Comparison of ENCODE assay signal across 18 cellular contexts in the genomic region with DNA sequence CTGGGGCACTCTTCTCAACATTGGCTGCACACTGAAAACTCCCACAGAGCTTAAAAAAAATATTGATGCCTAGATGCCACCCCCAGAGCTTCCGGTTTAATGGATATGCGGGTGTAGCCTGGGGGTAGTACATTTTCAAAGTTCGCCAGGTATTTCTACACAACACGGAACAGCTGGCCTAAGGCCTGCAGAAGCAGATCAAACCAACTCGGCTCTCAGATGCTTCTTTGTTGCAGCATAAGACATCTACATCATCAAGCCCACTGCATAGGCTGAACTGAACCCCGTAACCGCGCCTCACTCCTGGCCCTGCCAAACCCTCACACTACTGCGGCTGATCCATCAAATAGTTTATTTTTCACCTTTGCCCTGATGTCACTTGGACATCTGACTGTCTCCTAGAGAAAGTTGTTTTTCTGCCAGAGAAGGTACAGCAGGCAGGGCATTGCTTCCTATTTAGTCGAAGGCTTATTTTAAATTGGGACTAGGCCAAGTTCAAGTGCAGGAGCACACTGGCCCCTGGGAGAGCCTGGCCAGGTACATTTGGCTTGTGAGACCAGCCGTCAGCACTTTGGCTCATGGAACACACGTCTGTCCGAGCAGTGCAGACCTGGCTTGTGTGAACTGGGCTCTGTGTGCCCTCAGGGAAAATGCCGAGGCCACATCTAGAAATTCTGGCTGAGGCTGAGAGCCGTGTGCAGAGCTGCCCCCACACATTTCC.
DNase-seq lines count a peak whose midpoint lies in the region; ATAC-seq, FAIRE-seq and TF ChIP-seq lines count a peak whose summit lies in the region.
"Had no signal": no experiment of that assay in that cellular context is flagged by ENCODE, and none has a peak within 500 bp of the region (broad histone marks: within the 10 kb centered on the region; RNA-seq: fewer than 3 reads in every experiment).

No MANE protein-coding gene starts in this region.

- TF ChIP-seq RAD21 in A549 (conservative IDR thresholded peaks at IDR 0.05 in 1 of 2, IDR thresholded peaks at IDR 0.05 in 1 of 2): peak in 1 of 2 experiments; percentile 48; a peak in 1 of 5 replicates

- H3K14ac ChIP-seq in trophoblast cell (ENCODE audit: low read length): no peak overlapping the region

- no peak for TF ChIP-seq CTCF in A549 (IDR thresholded peaks at IDR 0.05)
- TF ChIP-seq CTCF in RWPE2 (IDR thresholded peaks at IDR 0.05; ENCODE audit: poor library complexity, severe bottlenecking): no peak
- no peak for TF ChIP-seq CTCF in left ventricle myocardium inferior (IDR thresholded peaks at IDR 0.05; ENCODE audit: borderline replicate concordance)

- intact Hi-C loops in left ventricle myocardium inferior (cut with micrococcal nuclease): no loop called here

- FAIRE-seq in A549 (lab: Jason Lieb, UNC) (peak; percentile 79), GM12891 (lab: Jason Lieb, UNC) (no peak)
- FAIRE-seq: endometrium, kidney had no signal

- H3K23ac ChIP-seq in trophoblast cell (ENCODE audit: low read length): no peak overlapping the region

- no peak overlapping the region for H4K12ac ChIP-seq in trophoblast cell (ENCODE audit: low read depth, low read length)

- POLR2A ChIA-PET in A549 (lab: Yijun Ruan, JAX): interaction anchor here (0.5 to 3.2 kb wide), 7 partner anchors 10 to 174 kb away, joined by 4 to 38 read pairs (median 8); a partner anchor contains a TSS

- TF ChIP-seq POLR2A in A549 (IDR thresholded peaks at IDR 0.05; ENCODE audit: low read length): no peak
- no peak for TF ChIP-seq POLR2A in GM12891 (IDR thresholded peaks at IDR 0.05; ENCODE audit: low read depth, low read length)

- H4K91ac ChIP-seq in trophoblast cell (ENCODE audit: low read depth, low read length): no peak overlapping the region

- no peaks in the 10 kb centered on the region for H3K27me3 ChIP-seq in RWPE2 (ENCODE audit: insufficient read depth, poor library complexity, severe bottlenecking)
- no peaks in the 10 kb centered on the region for H3K27me3 ChIP-seq in left ventricle myocardium inferior (ENCODE audit: low read depth)
- no peaks in the 10 kb centered on the region for H3K27me3 ChIP-seq in trophoblast cell (ENCODE audit: insufficient read depth, low read length)
- no peaks in the 10 kb centered on the region for H3K27me3 ChIP-seq in SJCRH30

- 7% methylated on average over 15 of the region's 15 CpGs for WGBS in A549 (ENCODE audit: missing lambda C conversion rate)
- WGBS in trophoblast cell (ENCODE audit: extremely low coverage, insufficient coverage, insufficient read length): no CpG with 5 or more reads among the region's 15 CpGs

- H2BK12ac ChIP-seq in trophoblast cell (ENCODE audit: low read length): no peak overlapping the region

- no peaks in the 10 kb centered on the region for H3K79me2 ChIP-seq in trophoblast cell (ENCODE audit: control insufficient read depth, insufficient read depth, low read length, poor library complexity)

- peak in 1 of 2 experiments; percentile 80 for DNase-seq in A549 (ENCODE audit: low read depth in 1 of 2, low spot score in 1 of 2)
- DNase-seq in RWPE2 (ENCODE audit: low spot score): no peak
- DNase-seq in left ventricle myocardium inferior: no peak
- peak; percentile 83 to 95 for DNase-seq in trophoblast cell
- no peak for DNase-seq in SJCRH30
- no peak for DNase-seq in GM12891 (ENCODE audit: insufficient read length, low spot score)
- DNase-seq: activated CD4-positive, alpha-beta T cell treated with anti-CD3 and anti-CD28 coated beads for 48 hours; activated naive CD8-positive, alpha-beta T cell treated with anti-CD3 and anti-CD28 coated beads, Interleukin-2, amount 10 ng/mL, durations not matched to agents 7 days and 5 days; cortex of kidney; kidney; NCI-H1417; NCI-H2107; stimulated activated CD4-positive, alpha-beta T cell treated with anti-CD3 and anti-CD28 coated beads, Interleukin-4, amount 100 ng/mL, for 1 hour; T-cell had no signal

- no peak overlapping the region for H4K8ac ChIP-seq in trophoblast cell (ENCODE audit: low read depth, low read length)

- H2AFZ ChIP-seq in trophoblast cell (ENCODE audit: insufficient read depth, low read length, poor library complexity): no peak overlapping the region

- H3K4me3 ChIP-seq in A549: no peak overlapping the region
- no peak overlapping the region for H3K4me3 ChIP-seq in RWPE2 (ENCODE audit: severe bottlenecking)
- H3K4me3 ChIP-seq in left ventricle myocardium inferior: no peak overlapping the region
- no peak overlapping the region for H3K4me3 ChIP-seq in trophoblast cell (ENCODE audit: low read depth, low read length)
- no peak overlapping the region for H3K4me3 ChIP-seq in SJCRH30
- H3K4me3 ChIP-seq: smooth muscle cell had no signal

- H3K4me2 ChIP-seq in A549: peak overlapping the region; percentile 63
- no peak overlapping the region for H3K4me2 ChIP-seq in trophoblast cell (ENCODE audit: low read length)
- H3K4me2 ChIP-seq: smooth muscle cell had no signal

- no peak overlapping the region for H2BK5ac ChIP-seq in trophoblast cell (ENCODE audit: low read depth, low read length, poor library complexity)

- CTCF ChIA-PET in A549 (lab: Yijun Ruan, JAX): interaction anchor here (0.7 to 4.6 kb wide), 8 partner anchors 10 to 127 kb away, joined by 3 to 74 read pairs (median 4); a partner anchor contains a TSS

- TF ChIP-seq EP300 in A549 (IDR thresholded peaks at IDR 0.05): peak; percentile 85 to 89

- H2AK5ac ChIP-seq in trophoblast cell (ENCODE audit: low read length): no peak overlapping the region

- H3K36me3 ChIP-seq in RWPE2 (ENCODE audit: low read depth): no peaks in the 10 kb centered on the region
- H3K36me3 ChIP-seq in left ventricle myocardium inferior: no peaks in the 10 kb centered on the region
- H3K36me3 ChIP-seq in trophoblast cell (ENCODE audit: control insufficient read depth in 1 of 2, insufficient read depth in 2 of 2, low read length in 2 of 2): no peaks in the 10 kb centered on the region
- no peaks in the 10 kb centered on the region for H3K36me3 ChIP-seq in SJCRH30

- peaks cover 33% of the 10 kb centered on the region for H3K4me1 ChIP-seq in A549
- peaks cover 12% of the 10 kb centered on the region for H3K4me1 ChIP-seq in RWPE2 (ENCODE audit: insufficient read depth, poor library complexity, severe bottlenecking)
- H3K4me1 ChIP-seq in left ventricle myocardium inferior: peaks cover 42% of the 10 kb centered on the region
- peaks cover 4 to 6% of the 10 kb centered on the region in 2 experiments for H3K4me1 ChIP-seq in trophoblast cell (ENCODE audit: control insufficient read depth in 1 of 2, insufficient read depth in 2 of 2, low read length in 2 of 2)
- H3K4me1 ChIP-seq in SJCRH30: no peaks in the 10 kb centered on the region

- no peak overlapping the region for H2BK120ac ChIP-seq in trophoblast cell (ENCODE audit: insufficient read depth, low read length, poor library complexity)

- no peaks in the 10 kb centered on the region for H3K79me1 ChIP-seq in trophoblast cell (ENCODE audit: low read length)

- ATAC-seq in A549 (peak; percentile 83 to 86), RWPE2 (ENCODE audit: low read depth) (peak; percentile 55), HG02938 (IDR thresholded peaks at IDR 0.05; ENCODE audit: unreplicated experiment) (no peak), HG03460 (IDR thresholded peaks at IDR 0.05; ENCODE audit: unreplicated experiment) (no peak)
- ATAC-seq: T-cell had no signal

- H3K4ac ChIP-seq in trophoblast cell (ENCODE audit: low read depth, low read length): no peak overlapping the region

- H3K9me3 ChIP-seq in A549 (no peaks in the 10 kb centered on the region), RWPE2 (ENCODE audit: severe bottlenecking) (no peaks in the 10 kb centered on the region), left ventricle myocardium inferior (replicated peaks) (no peaks in the 10 kb centered on the region), trophoblast cell (ENCODE audit: insufficient read depth, low read depth, low read length) (no peaks in the 10 kb centered on the region), SJCRH30 (replicated peaks) (no peaks in the 10 kb centered on the region)

- H3K18ac ChIP-seq in trophoblast cell (ENCODE audit: low read length): no peak overlapping the region

- H3K27ac ChIP-seq in A549: peak overlapping the region; percentile 95 to 96
- peak overlapping the region; percentile 81 for H3K27ac ChIP-seq in RWPE2 (ENCODE audit: poor library complexity, severe bottlenecking)
- peak overlapping the region; percentile 53 for H3K27ac ChIP-seq in left ventricle myocardium inferior (replicated peaks)
- H3K27ac ChIP-seq in trophoblast cell (ENCODE audit: low read depth, low read length): no peak overlapping the region
- H3K27ac ChIP-seq in SJCRH30: no peak overlapping the region

- H3K9ac ChIP-seq in trophoblast cell (ENCODE audit: low read length): no peak overlapping the region

TF ChIP-seq in A549, 52 proteins besides CTCF, POLR2A, EP300 and RAD21 (continues in another document):
- no peak for TF ChIP-seq SREBF2 (IDR thresholded peaks at IDR 0.05)
- no peak for TF ChIP-seq CBX2 (IDR thresholded peaks at IDR 0.05; ENCODE audit: borderline replicate concordance, low read depth)
- TF ChIP-seq JUN (IDR thresholded peaks at IDR 0.05): peak; percentile 69 to 83; a peak in 3 of 5 replicates
- no peak for TF ChIP-seq MAZ (IDR thresholded peaks at IDR 0.05; ENCODE audit: borderline replicate concordance, low read depth, low read length)
- peak; percentile 30; the same call in 1 of the 2 replicates for TF ChIP-seq FOSB (CRISPR knock-in tag; IDR thresholded peaks at IDR 0.05)
- TF ChIP-seq, protein P1, sequence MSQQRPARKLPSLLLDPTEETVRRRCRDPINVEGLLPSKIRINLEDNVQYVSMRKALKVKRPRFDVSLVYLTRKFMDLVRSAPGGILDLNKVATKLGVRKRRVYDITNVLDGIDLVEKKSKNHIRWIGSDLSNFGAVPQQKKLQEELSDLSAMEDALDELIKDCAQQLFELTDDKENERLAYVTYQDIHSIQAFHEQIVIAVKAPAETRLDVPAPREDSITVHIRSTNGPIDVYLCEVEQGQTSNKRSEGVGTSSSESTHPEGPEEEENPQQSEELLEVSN (IDR thresholded peaks at IDR 0.05; ENCODE audit: borderline replicate concordance, low read depth): no peak

TF ChIP-seq in GM12891, 5 proteins besides CTCF, POLR2A, EP300 and RAD21:
- TF ChIP-seq TAF1 (IDR thresholded peaks at IDR 0.05; ENCODE audit: low read depth, low read length) (no peak), SPI1 (IDR thresholded peaks at IDR 0.05; ENCODE audit: low read depth, low read length) (no peak), POLR2AphosphoS5 (IDR thresholded peaks at IDR 0.05; ENCODE audit: low read depth, low read length) (no peak), PAX5 (IDR thresholded peaks at IDR 0.05; ENCODE audit: insufficient read depth, low read length, severe bottlenecking) (no peak), POU2F2 (IDR thresholded peaks at IDR 0.05; ENCODE audit: low read depth, low read length) (no peak)

Comparison
In these comparisons a context has a peak if more than half of its experiments do, and no peak if none do; other contexts are left out.
1. ATAC-seq: peak in A549 (2 of 2) and RWPE2 (single experiment); none in HG02938 (single experiment) and HG03460 (single experiment).
2. DNase-seq: peak in trophoblast cell (2 of 2); none in RWPE2 (single experiment), left ventricle myocardium inferior (single experiment), SJCRH30 (0 of 2) and GM12891 (single experiment).
3. H3K27ac ChIP-seq: peak in A549 (2 of 2), RWPE2 (single experiment) and left ventricle myocardium inferior (single experiment); none in trophoblast cell (single experiment) and SJCRH30 (single experiment).